In genomic region chr1:42319871-42320484, GRCh38 we compare ENCODE assay signal across 10 cellular contexts. TPM values are rescaled to one million over a fixed set of nuclear protein-coding genes. Genes with fewer than 3 reads are reported as not detected.
A peak's percentile ranks its signal among the peaks of the same experiment; 100 is the strongest.
DNase-seq lines count a peak whose midpoint lies in the region; ATAC-seq and TF ChIP-seq lines count a peak whose summit lies in the region.
"Had no signal": no experiment of that assay in that cellular context is flagged by ENCODE, and none has a peak within 500 bp of the region (broad histone marks: within the 10 kb centered on the region; RNA-seq: fewer than 3 reads in every experiment).

No MANE protein-coding gene starts in this region.

- H3K36me3 Mint-ChIP-seq in natural killer cell: no peaks in the 10 kb centered on the region

- peak overlapping the region; percentile 90 for H3K27ac Mint-ChIP-seq in natural killer cell

- no peaks in the 10 kb centered on the region for H3K9me3 Mint-ChIP-seq in natural killer cell

- no peaks in the 10 kb centered on the region for H3K27me3 Mint-ChIP-seq in natural killer cell (ENCODE audit: low read depth in 2 of 2)

- peaks cover 0 to 68% (median 10%) of the 10 kb centered on the region in 4 donors for H3K4me1 ChIP-seq in Peyer's patch
- peaks cover 0 to 9% of the 10 kb centered on the region in 2 donors for H3K4me1 ChIP-seq in breast epithelium

- no peaks in the 10 kb centered on the region for H3K27me3 ChIP-seq in Peyer's patch
- H3K27me3 ChIP-seq in breast epithelium: no peaks in the 10 kb centered on the region
- H3K27me3 ChIP-seq: SJCRH30 had no signal

- TF ChIP-seq CTCF in Peyer's patch (IDR thresholded peaks at IDR 0.05): no peak
- TF ChIP-seq CTCF in breast epithelium (IDR thresholded peaks at IDR 0.05): no peak
- no peak for TF ChIP-seq CTCF in natural killer cell (IDR thresholded peaks at IDR 0.05)

- DNase-seq in DMS153 treated with DMSO at 0.1 percent for 48 hours (lab: John Stamatoyannopoulos, UW; ENCODE audit: unreplicated experiment) (peak; percentile 56), Peyer's patch (peak in 2 of 3 donors; percentile 66 to 82), breast epithelium (ENCODE audit: low spot score in 2 of 2) (no peak), natural killer cell (peak; percentile 25), mesenteric fat pad (ENCODE audit: low spot score) (no peak), GM19240 (ENCODE audit: insufficient read length, low spot score) (no peak), inferior parietal cortex (ENCODE audit: extremely low spot score) (no peak)
- DNase-seq: Kasumi-1 had no signal

- H3K4me3 Mint-ChIP-seq in natural killer cell: peak overlapping the region; percentile 56

- ATAC-seq in natural killer cell (peak; percentile 60 to 81 (median 75)), HG03039 (IDR thresholded peaks at IDR 0.05; ENCODE audit: unreplicated experiment) (no peak)

- TF ChIP-seq POLR2A in Peyer's patch (IDR thresholded peaks at IDR 0.05) (no peak), breast epithelium (IDR thresholded peaks at IDR 0.05) (no peak)

- no peak overlapping the region for H3K4me3 ChIP-seq in Peyer's patch
- no peak overlapping the region for H3K4me3 ChIP-seq in breast epithelium
- H3K4me3 ChIP-seq: SJCRH30 had no signal

- no peaks in the 10 kb centered on the region for H3K9me3 ChIP-seq in Peyer's patch
- no peaks in the 10 kb centered on the region for H3K9me3 ChIP-seq in breast epithelium
- H3K9me3 ChIP-seq: SJCRH30 had no signal

- peaks cover 82 to 86% of the 10 kb centered on the region in 2 donors for H3K4me1 Mint-ChIP-seq in natural killer cell

- H3K27ac ChIP-seq in Peyer's patch (peak overlapping the region in 3 of 4 donors; percentile 11 to 34 (median 22)), breast epithelium (peak overlapping the region; percentile 33 to 63)
- H3K27ac ChIP-seq: SJCRH30 had no signal

- intact Hi-C loops in breast epithelium (cut with DNase I; ENCODE audit: low total_unique reads): loop anchor here (2.0 kb wide), 1 partner anchor 21 kb away; no protein-coding TSS in a partner anchor
- intact Hi-C loops in natural killer cell (cut with micrococcal nuclease): loop anchor here (2.0 kb wide), 1 partner anchor 15 kb away; the partner anchor contains the start of gene FOXJ3

- H3K36me3 ChIP-seq in Peyer's patch (no peaks in the 10 kb centered on the region), breast epithelium (no peaks in the 10 kb centered on the region)

RNA-seq across cellular contexts. Expression of gene FOXJ3, which starts 15.1 kb away (rescaled TPM):
- total RNA-seq in Peyer's patch: 10 to 100 TPM; 42.9 to 68.5 (median 52.5) TPM
- 10 to 100 TPM; 52.6 to 82.7 (median 57.7) TPM for total RNA-seq in breast epithelium
- 10 to 100 TPM; 81.9 to 93.8 (median 82.5) TPM for total RNA-seq in natural killer cell
- 62.1 TPM for total RNA-seq in mesenteric fat pad

Comparison
In these comparisons a context has a peak if more than half of its experiments do, and no peak if none do; other contexts are left out.
1. DNase-seq: peak in DMS153 treated with DMSO at 0.1 percent for 48 hours (single experiment), Peyer's patch (2 of 3) and natural killer cell (single experiment); none in breast epithelium (0 of 2), mesenteric fat pad (single experiment), GM19240 (single experiment) and inferior parietal cortex (single experiment).